Comparison of ENCODE assay signal across 8 cellular contexts in the genomic region with DNA sequence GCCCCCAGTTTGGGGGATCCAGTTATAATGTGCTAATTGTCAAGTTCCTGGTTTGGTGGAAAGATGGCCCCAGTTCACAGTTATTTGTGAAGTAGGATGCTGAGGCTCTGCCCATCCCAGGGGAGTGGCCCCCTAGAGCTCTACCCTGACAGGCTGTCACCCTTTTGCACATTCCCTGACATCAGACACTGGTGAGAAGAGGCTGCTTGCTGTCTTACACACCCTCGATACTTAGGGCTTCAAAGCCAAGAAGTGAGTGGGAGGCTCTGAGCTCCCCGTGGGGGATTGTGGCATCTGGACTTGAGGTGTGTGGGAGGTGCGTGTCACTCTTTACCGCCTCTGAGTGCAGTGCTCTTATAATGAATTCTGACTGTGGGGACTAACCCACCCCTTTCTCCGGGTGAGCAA.
DNase-seq lines count a peak whose midpoint lies in the region; ATAC-seq, FAIRE-seq and TF ChIP-seq lines count a peak whose summit lies in the region.

No MANE protein-coding gene starts in this region.

- no peak for TF ChIP-seq CTCF in pancreas (IDR thresholded peaks at IDR 0.05)
- TF ChIP-seq CTCF in HepG2 (CRISPR knock-in tag; IDR thresholded peaks at IDR 0.05) = no peak
- TF ChIP-seq CTCF in omental fat pad (IDR thresholded peaks at IDR 0.05) = no peak

- 60 to 62% methylated on average over 5 of the region's 5 CpGs for WGBS in pancreas, 2 donors
- 46% methylated on average over 5 of the region's 5 CpGs for WGBS in HepG2 (ENCODE audit: low lambda C conversion rate)

- peaks cover 2 to 12% of the 10 kb centered on the region in 2 donors for H3K36me3 Mint-ChIP-seq in activated T-cell treated with anti-CD3 and anti-CD28 coated beads, Interleukin-2, amount 50 U/mL, for 72 hours (ENCODE audit: insufficient read depth in 2 of 2)

- H3K4me1 Mint-ChIP-seq in activated T-cell treated with anti-CD3 and anti-CD28 coated beads, Interleukin-2, amount 50 U/mL, for 72 hours (ENCODE audit: low read depth) = peaks cover 56% of the 10 kb centered on the region

- FAIRE-seq in pancreas (lab: Jason Lieb, UNC) (no peak), HepG2 (lab: Jason Lieb, UNC) (no peak)

- H3K4me3 Mint-ChIP-seq in activated T-cell treated with anti-CD3 and anti-CD28 coated beads, Interleukin-2, amount 50 U/mL, for 72 hours = peak overlapping the region; percentile 76 to 89

- no peaks in the 10 kb centered on the region for H3K27me3 Mint-ChIP-seq in activated T-cell treated with anti-CD3 and anti-CD28 coated beads, Interleukin-2, amount 50 U/mL, for 72 hours (ENCODE audit: low read depth)

- H3K9me3 Mint-ChIP-seq in activated T-cell treated with anti-CD3 and anti-CD28 coated beads, Interleukin-2, amount 50 U/mL, for 72 hours = no peaks in the 10 kb centered on the region

- H3K27me3 ChIP-seq in pancreas (no peaks in the 10 kb centered on the region), HepG2 (ENCODE audit: control insufficient read depth in 1 of 2, insufficient read depth in 2 of 2, low read length in 2 of 2) (no peaks in the 10 kb centered on the region; a peak in 2 of 5 replicates)

- intact Hi-C loops in pancreas (cut with DNase I) (no loop called here), HepG2 (cut with micrococcal nuclease; ENCODE audit: unreplicated experiment) (no loop called here)

- peak overlapping the region; percentile 99 for H3K27ac Mint-ChIP-seq in activated T-cell treated with anti-CD3 and anti-CD28 coated beads, Interleukin-2, amount 50 U/mL, for 72 hours

- H2AFZ ChIP-seq in HepG2 (ENCODE audit: low read length) = no peak overlapping the region

- no peaks in the 10 kb centered on the region for H4K20me1 ChIP-seq in HepG2 (ENCODE audit: insufficient read depth, low read length)

- TF ChIP-seq POLR2A in HepG2 (IDR thresholded peaks at IDR 0.05; ENCODE audit: insufficient read depth in 1 of 2, low read depth in 2 of 2, low read length in 2 of 2) = no peak

- peak; percentile 58 for DNase-seq in stimulated activated naive CD4-positive, alpha-beta T cell treated with Interleukin-2 at 50 U/mL for 16 hours (lab: John Stamatoyannopoulos, UW)
- DNase-seq in stimulated activated naive CD4-positive, alpha-beta T cell (lab: John Stamatoyannopoulos, UW) = no peak
- DNase-seq in activated T-cell treated with anti-CD3 and anti-CD28 coated beads, Interleukin-2, amount 50 U/mL, for 72 hours = peak; percentile 75 to 86
- peak; percentile 59 to 62 for DNase-seq in stimulated activated CD4-positive, alpha-beta T cell treated with anti-CD3 and anti-CD28 coated beads, Interleukin-2, amount 100 ng/mL, for 24 hours
- DNase-seq in pancreas (no peak), HepG2 (ENCODE audit: low spot score) (no peak), omental fat pad (ENCODE audit: low spot score) (no peak)

- TF ChIP-seq RAD21 in HepG2 (CRISPR knock-in tag; IDR thresholded peaks at IDR 0.05) = no peak

- POLR2A ChIA-PET in HepG2 (lab: Yijun Ruan, JAX) = no interaction called here

- ATAC-seq in HG03135 (IDR thresholded peaks at IDR 0.05; ENCODE audit: unreplicated experiment) = peak; percentile 82
- ATAC-seq in activated T-cell treated with anti-CD3 and anti-CD28 coated beads, Interleukin-2, amount 50 U/mL, for 72 hours (replicated peaks in 1 of 2) = peak; percentile 84 to 89
- ATAC-seq in pancreas = no peak
- no peak for ATAC-seq in HepG2
- no peak for ATAC-seq in omental fat pad (ENCODE audit: low FRiP score)

- H3K4me1 ChIP-seq in pancreas = no peaks in the 10 kb centered on the region
- H3K4me1 ChIP-seq in HepG2 (ENCODE audit: insufficient read depth, low read length) = no peaks in the 10 kb centered on the region

- TF ChIP-seq EP300 in HepG2 (IDR thresholded peaks at IDR 0.05; ENCODE audit: low read depth in 2 of 2, low read length in 2 of 2) (no peak), HepG2 (CRISPR knock-in tag; IDR thresholded peaks at IDR 0.05; ENCODE audit: borderline replicate concordance) (no peak)

- CTCF ChIA-PET in HepG2 (lab: Yijun Ruan, JAX; ENCODE audit: low intra/inter-chr PET ratio, low total read pairs) = no interaction called here

- H3K36me3 ChIP-seq in pancreas (no peaks in the 10 kb centered on the region), HepG2 (replicated peaks in 1 of 2; ENCODE audit: control insufficient read depth in 1 of 2, insufficient read depth in 2 of 2, low read length in 2 of 2) (no peaks in the 10 kb centered on the region)

- no peaks in the 10 kb centered on the region for H3K79me2 ChIP-seq in HepG2 (ENCODE audit: insufficient read depth, low read length)

- H3K4me3 ChIP-seq in pancreas = no peak overlapping the region
- no peak overlapping the region for H3K4me3 ChIP-seq in HepG2 (replicated peaks in 1 of 3; ENCODE audit: insufficient read depth in 1 of 3, low read depth in 2 of 3, low read length in 3 of 3)

- no TSS peak for BruUV-seq in HepG2 (replicated peaks; lab: Mats Ljungman, UMichigan)

- in situ Hi-C loops in HepG2 (cut with HindIII; ENCODE audit: extremely low pct_ligation_motif_present, low pct_unique_long_range_greater_than_20kb) = no loop called here

- no peak overlapping the region for H3K27ac ChIP-seq in pancreas
- no peak overlapping the region for H3K27ac ChIP-seq in HepG2 (ENCODE audit: extremely low read length, insufficient read depth, low read length)

- no peak overlapping the region for H3K4me2 ChIP-seq in HepG2 (ENCODE audit: low read depth, low read length)

- H3K9ac ChIP-seq in HepG2 (ENCODE audit: insufficient read depth, low read depth, low read length) = no peak overlapping the region

- no peaks in the 10 kb centered on the region for H3K9me3 ChIP-seq in pancreas
- H3K9me3 ChIP-seq in HepG2 (ENCODE audit: low read length) = no peaks in the 10 kb centered on the region

TF ChIP-seq in HepG2, 621 proteins besides CTCF, POLR2A, EP300 and RAD21 (continues in another document):
- TF ChIP-seq ZNF12 (CRISPR knock-in tag; IDR thresholded peaks at IDR 0.05) (no peak), HOXA7 (CRISPR knock-in tag; IDR thresholded peaks at IDR 0.05) (no peak), MED13 (CRISPR knock-in tag; IDR thresholded peaks at IDR 0.05) (no peak), ZNF678 (CRISPR knock-in tag; IDR thresholded peaks at IDR 0.05) (no peak), ADNP (CRISPR knock-in tag; IDR thresholded peaks at IDR 0.05) (no peak), KLF6 (CRISPR knock-in tag; IDR thresholded peaks at IDR 0.05) (no peak), ZNF557 (CRISPR knock-in tag; IDR thresholded peaks at IDR 0.05) (no peak), MEIS2 (CRISPR knock-in tag; IDR thresholded peaks at IDR 0.05) (no peak), ZSCAN25 (CRISPR knock-in tag; IDR thresholded peaks at IDR 0.05) (no peak), ZNF235 (CRISPR knock-in tag; IDR thresholded peaks at IDR 0.05; ENCODE audit: borderline replicate concordance) (no peak), ZNF256 (CRISPR knock-in tag; conservative IDR thresholded peaks at IDR 0.05) (no peak), ZFY (CRISPR knock-in tag; IDR thresholded peaks at IDR 0.05) (no peak), KLF11 (CRISPR knock-in tag; IDR thresholded peaks at IDR 0.05) (no peak), ZNF430 (CRISPR knock-in tag; IDR thresholded peaks at IDR 0.05) (no peak)
- TF ChIP-seq, protein P1, sequence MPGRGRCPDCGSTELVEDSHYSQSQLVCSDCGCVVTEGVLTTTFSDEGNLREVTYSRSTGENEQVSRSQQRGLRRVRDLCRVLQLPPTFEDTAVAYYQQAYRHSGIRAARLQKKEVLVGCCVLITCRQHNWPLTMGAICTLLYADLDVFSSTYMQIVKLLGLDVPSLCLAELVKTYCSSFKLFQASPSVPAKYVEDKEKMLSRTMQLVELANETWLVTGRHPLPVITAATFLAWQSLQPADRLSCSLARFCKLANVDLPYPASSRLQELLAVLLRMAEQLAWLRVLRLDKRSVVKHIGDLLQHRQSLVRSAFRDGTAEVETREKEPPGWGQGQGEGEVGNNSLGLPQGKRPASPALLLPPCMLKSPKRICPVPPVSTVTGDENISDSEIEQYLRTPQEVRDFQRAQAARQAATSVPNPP (CRISPR knock-in tag; IDR thresholded peaks at IDR 0.05) = no peak
- TF ChIP-seq, protein P2, sequence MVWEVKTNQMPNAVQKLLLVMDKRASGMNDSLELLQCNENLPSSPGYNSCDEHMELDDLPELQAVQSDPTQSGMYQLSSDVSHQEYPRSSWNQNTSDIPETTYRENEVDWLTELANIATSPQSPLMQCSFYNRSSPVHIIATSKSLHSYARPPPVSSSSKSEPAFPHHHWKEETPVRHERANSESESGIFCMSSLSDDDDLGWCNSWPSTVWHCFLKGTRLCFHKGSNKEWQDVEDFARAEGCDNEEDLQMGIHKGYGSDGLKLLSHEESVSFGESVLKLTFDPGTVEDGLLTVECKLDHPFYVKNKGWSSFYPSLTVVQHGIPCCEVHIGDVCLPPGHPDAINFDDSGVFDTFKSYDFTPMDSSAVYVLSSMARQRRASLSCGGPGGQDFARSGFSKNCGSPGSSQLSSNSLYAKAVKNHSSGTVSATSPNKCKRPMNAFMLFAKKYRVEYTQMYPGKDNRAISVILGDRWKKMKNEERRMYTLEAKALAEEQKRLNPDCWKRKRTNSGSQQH (CRISPR knock-in tag; IDR thresholded peaks at IDR 0.05; ENCODE audit: low read depth) = no peak
- TF ChIP-seq, protein P3, sequence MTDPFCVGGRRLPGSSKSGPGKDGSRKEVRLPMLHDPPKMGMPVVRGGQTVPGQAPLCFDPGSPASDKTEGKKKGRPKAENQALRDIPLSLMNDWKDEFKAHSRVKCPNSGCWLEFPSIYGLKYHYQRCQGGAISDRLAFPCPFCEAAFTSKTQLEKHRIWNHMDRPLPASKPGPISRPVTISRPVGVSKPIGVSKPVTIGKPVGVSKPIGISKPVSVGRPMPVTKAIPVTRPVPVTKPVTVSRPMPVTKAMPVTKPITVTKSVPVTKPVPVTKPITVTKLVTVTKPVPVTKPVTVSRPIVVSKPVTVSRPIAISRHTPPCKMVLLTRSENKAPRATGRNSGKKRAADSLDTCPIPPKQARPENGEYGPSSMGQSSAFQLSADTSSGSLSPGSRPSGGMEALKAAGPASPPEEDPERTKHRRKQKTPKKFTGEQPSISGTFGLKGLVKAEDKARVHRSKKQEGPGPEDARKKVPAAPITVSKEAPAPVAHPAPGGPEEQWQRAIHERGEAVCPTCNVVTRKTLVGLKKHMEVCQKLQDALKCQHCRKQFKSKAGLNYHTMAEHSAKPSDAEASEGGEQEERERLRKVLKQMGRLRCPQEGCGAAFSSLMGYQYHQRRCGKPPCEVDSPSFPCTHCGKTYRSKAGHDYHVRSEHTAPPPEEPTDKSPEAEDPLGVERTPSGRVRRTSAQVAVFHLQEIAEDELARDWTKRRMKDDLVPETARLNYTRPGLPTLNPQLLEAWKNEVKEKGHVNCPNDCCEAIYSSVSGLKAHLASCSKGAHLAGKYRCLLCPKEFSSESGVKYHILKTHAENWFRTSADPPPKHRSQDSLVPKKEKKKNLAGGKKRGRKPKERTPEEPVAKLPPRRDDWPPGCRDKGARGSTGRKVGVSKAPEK (CRISPR knock-in tag; IDR thresholded peaks at IDR 0.05; ENCODE audit: borderline replicate concordance) = no peak

Comparison
In these comparisons a context has a peak if more than half of its experiments do, and no peak if none do; other contexts are left out.
1. DNase-seq: peak in stimulated activated naive CD4-positive, alpha-beta T cell treated with Interleukin-2 at 50 U/mL for 16 hours (single experiment), activated T-cell treated with anti-CD3 and anti-CD28 coated beads, Interleukin-2, amount 50 U/mL, for 72 hours (2 of 2) and stimulated activated CD4-positive, alpha-beta T cell treated with anti-CD3 and anti-CD28 coated beads, Interleukin-2, amount 100 ng/mL, for 24 hours (2 of 2); none in stimulated activated naive CD4-positive, alpha-beta T cell (0 of 6), pancreas (0 of 6), HepG2 (single experiment) and omental fat pad (single experiment).
2. ATAC-seq: peak in HG03135 (single experiment) and activated T-cell treated with anti-CD3 and anti-CD28 coated beads, Interleukin-2, amount 50 U/mL, for 72 hours (2 of 2); none in pancreas (0 of 4), HepG2 (single experiment) and omental fat pad (single experiment).